In the genomic region with DNA sequence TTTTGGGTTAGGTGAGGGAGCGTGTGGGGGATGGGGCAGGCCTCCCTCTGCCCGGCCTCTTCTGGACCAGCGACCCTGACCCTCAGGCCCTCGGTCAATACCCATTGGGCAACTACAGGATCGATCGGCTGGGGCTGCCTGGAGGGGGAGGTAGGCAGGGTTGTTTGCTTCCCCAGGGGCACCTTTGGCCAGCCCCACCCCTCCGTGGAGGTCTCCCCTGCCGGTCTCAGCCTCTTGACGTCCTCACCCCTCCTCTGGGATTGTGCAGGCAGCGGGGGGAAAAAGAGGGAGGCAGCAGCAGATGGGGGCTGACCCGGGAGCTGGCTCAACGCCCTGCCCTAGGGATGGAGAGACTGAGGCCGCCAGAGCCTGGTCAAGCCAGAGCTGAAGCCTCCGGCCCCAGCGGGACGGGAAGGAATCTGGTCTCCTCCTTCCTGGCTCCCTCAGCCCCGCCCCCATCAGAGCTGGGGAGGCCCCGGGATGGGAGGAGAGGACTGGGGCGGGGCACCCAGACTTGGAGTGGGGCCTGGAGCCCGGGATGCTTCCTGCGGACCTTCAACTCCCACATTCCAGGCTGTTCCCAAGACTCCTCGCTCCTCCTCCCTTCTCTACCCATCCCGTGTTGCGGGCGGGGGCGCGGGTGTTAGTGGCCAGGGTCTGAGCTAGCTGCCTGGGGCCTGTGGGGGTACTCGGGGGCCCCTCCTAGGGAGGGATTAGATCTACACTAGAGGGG, we compare ENCODE assay signal across 8 cellular contexts. TPM values are rescaled to one million over a fixed set of nuclear protein-coding genes. Genes with fewer than 3 reads are reported as not detected.
DNase-seq lines count a peak whose midpoint lies in the region; ATAC-seq, FAIRE-seq and TF ChIP-seq lines count a peak whose summit lies in the region.
"Had no signal": no experiment of that assay in that cellular context is flagged by ENCODE, and none has a peak within 500 bp of the region (broad histone marks: within the 10 kb centered on the region; RNA-seq: fewer than 3 reads in every experiment).

No MANE protein-coding gene starts in this region.

- 0 out of 2 replicates have a peak overlapping the region, but pooled peaks have one; percentile 81 for H2BK15ac ChIP-seq in H1 (ENCODE audit: low read length)

- peak overlapping the region; percentile 44 to 86 for H3K4me2 ChIP-seq in H1 (ENCODE audit: insufficient read depth in 1 of 2, low read depth in 2 of 2, low read length in 2 of 2)

- 0 out of 2 replicates have a peak, but pooled peaks cover 3% of the 10 kb centered on the region for H3K23me2 ChIP-seq in H1 (ENCODE audit: low read depth, low read length)

- no peak overlapping the region for H2BK120ac ChIP-seq in H1 (replicated peaks; ENCODE audit: low read depth, low read length)

- no peaks in the 10 kb centered on the region; a peak in 1 of 7 replicates for H3K27me3 ChIP-seq in H1 (replicated peaks in 1 of 4; ENCODE audit: control insufficient read depth in 3 of 4, extremely low read depth in 1 of 4, insufficient read depth in 3 of 4, low read length in 3 of 4)
- H3K27me3 ChIP-seq in upper lobe of right lung, result no peaks in the 10 kb centered on the region

- H4K20me1 ChIP-seq in H1 (replicated peaks in 1 of 2; ENCODE audit: control insufficient read depth in 1 of 2, insufficient read depth in 2 of 2, low read length in 2 of 2), result no peaks in the 10 kb centered on the region

- 4% methylated on average over 18 of the region's 28 CpGs; no CpG with 5 or more reads in 1 of the 2 experiments for WGBS in H1 (ENCODE audit: extremely low coverage in 1 of 2, insufficient coverage in 1 of 2, insufficient read length in 1 of 2, insufficient replicate concordance in 2 of 2, low coverage in 1 of 2, low lambda C conversion rate in 2 of 2, missing lambda C conversion rate in 1 of 2), 2 experiments

- no peak overlapping the region for H2AK5ac ChIP-seq in H1 (ENCODE audit: low read depth, low read length)

- peak in 1 of 2 experiments; percentile 58; a peak in 1 of 3 replicates for TF ChIP-seq POLR2A in H1 (IDR thresholded peaks at IDR 0.05; ENCODE audit: control extremely low read depth in 1 of 2, low read depth in 2 of 2, low read length in 2 of 2)

- peak overlapping the region; percentile 63 for H3K56ac ChIP-seq in H1 (replicated peaks; ENCODE audit: insufficient read length, low read depth, low read length)

- TF ChIP-seq CTCF in H1 (IDR thresholded peaks at IDR 0.05; ENCODE audit: control extremely low read depth in 1 of 3, insufficient read depth in 1 of 3, low read depth in 1 of 3, low read length in 3 of 3) (no peak), upper lobe of right lung (IDR thresholded peaks at IDR 0.05) (no peak)

- H3K79me1 ChIP-seq in H1 (ENCODE audit: low read depth, low read length), result no peaks in the 10 kb centered on the region

- H3K9ac ChIP-seq in H1 (replicated peaks in 1 of 4; ENCODE audit: extremely low read depth in 1 of 4, low read depth in 3 of 4, low read length in 3 of 4), result peak overlapping the region in 2 of 4 experiments; percentile 34 to 44; a peak in 2 of 7 replicates

- DNase-seq in NCI-H226, result peak; percentile 91
- DNase-seq in H1 (ENCODE audit: low read depth in 1 of 2, low spot score in 2 of 2), result peak; percentile 77 to 88
- DNase-seq in medulla oblongata (ENCODE audit: extremely low spot score), result peak; percentile 78
- peak; percentile 94 for DNase-seq in upper lobe of right lung
- no peak for DNase-seq in NCI-H1105 (lab: John Stamatoyannopoulos, UW)
- no peak for DNase-seq in activated naive CD4-positive, alpha-beta T cell treated with anti-CD3 and anti-CD28 coated beads, Interleukin-2, amount 50 U/mL, for 72 hours (ENCODE audit: low spot score in 2 of 2)

- H3K36me3 Mint-ChIP-seq in activated naive CD4-positive, alpha-beta T cell treated with anti-CD3 and anti-CD28 coated beads, Interleukin-2, amount 50 U/mL, for 72 hours, result no peaks in the 10 kb centered on the region

- H3K14ac ChIP-seq in H1 (ENCODE audit: insufficient read length), result no peak overlapping the region

- peak overlapping the region; percentile 41 for H3K18ac ChIP-seq in H1 (ENCODE audit: extremely low read depth, low read length)

- H4K91ac ChIP-seq in H1 (replicated peaks; ENCODE audit: insufficient read length, low read length), result peak overlapping the region; percentile 92

- intact Hi-C loops in upper lobe of right lung (cut with DNase I), result no loop called here

- peak in 1 of 2 experiments; percentile 92; a peak in 1 of 3 replicates for TF ChIP-seq EP300 in H1 (IDR thresholded peaks at IDR 0.05; ENCODE audit: borderline replicate concordance in 1 of 2, low read depth in 2 of 2, low read length in 2 of 2)

- H3K27ac Mint-ChIP-seq in activated naive CD4-positive, alpha-beta T cell treated with anti-CD3 and anti-CD28 coated beads, Interleukin-2, amount 50 U/mL, for 72 hours, result peak overlapping the region in 1 of 2 donors; percentile 54

- CTCF ChIA-PET in H1 (lab: Charles Lee; ENCODE audit: partially characterized antibody), result interaction anchor here (0.8 to 16.8 kb wide), 9 partner anchors 12 to 90 kb away, joined by 3 to 1347 read pairs (median 6); a partner anchor contains a TSS

- H3K9me3 ChIP-seq in H1 (ENCODE audit: insufficient read depth in 2 of 2, low read depth in 1 of 2, low read length in 1 of 2) (no peaks in the 10 kb centered on the region), upper lobe of right lung (no peaks in the 10 kb centered on the region)

- ATAC-seq in upper lobe of right lung (peak; percentile 82), HG02981 (IDR thresholded peaks at IDR 0.05; ENCODE audit: unreplicated experiment) (no peak)
- ATAC-seq in activated naive CD4-positive, alpha-beta T cell treated with anti-CD3 and anti-CD28 coated beads, Interleukin-2, amount 50 U/mL, for 72 hours, result no peak

- H3K79me2 ChIP-seq in H1 (ENCODE audit: control insufficient read depth in 1 of 2, insufficient read depth in 2 of 2, low read length in 2 of 2), result no peaks in the 10 kb centered on the region

- H3K9me3 Mint-ChIP-seq in activated naive CD4-positive, alpha-beta T cell treated with anti-CD3 and anti-CD28 coated beads, Interleukin-2, amount 50 U/mL, for 72 hours, result no peaks in the 10 kb centered on the region

- H2BK5ac ChIP-seq in H1 (ENCODE audit: low read depth, low read length), result peak overlapping the region; percentile 92; the same call in 1 of the 2 replicates

- peak overlapping the region; percentile 94 for H2BK12ac ChIP-seq in H1 (ENCODE audit: low read depth, low read length)

- peak overlapping the region; percentile 88 for H4K8ac ChIP-seq in H1 (ENCODE audit: extremely low read depth, insufficient read depth, low read length)

- TF ChIP-seq RAD21 in H1 (IDR thresholded peaks at IDR 0.05 in 1 of 2, conservative IDR thresholded peaks at IDR 0.05 in 1 of 2; ENCODE audit: low read depth in 2 of 2, low read length in 2 of 2), result 0 out of 4 replicates have a peak, but pooled peaks of 1 of the 2 experiments have one; percentile 1

- peak overlapping the region; percentile 25 for H3K4ac ChIP-seq in H1 (replicated peaks; ENCODE audit: insufficient read length, low read depth, low read length)

- H3K23ac ChIP-seq in H1 (ENCODE audit: insufficient read length), result no peak overlapping the region

- H2AFZ ChIP-seq in H1 (ENCODE audit: low read length), result peak overlapping the region; percentile 55; the same call in 1 of the 2 replicates

- H3K27ac ChIP-seq in H1 (ENCODE audit: low read depth, low read length), result peak overlapping the region; percentile 72
- peak overlapping the region; percentile 92 for H3K27ac ChIP-seq in upper lobe of right lung

- H2BK20ac ChIP-seq in H1 (ENCODE audit: low read length), result peak overlapping the region; percentile 75; the same call in 1 of the 2 replicates

- POLR2A ChIA-PET in H1 (lab: Charles Lee; ENCODE audit: partially characterized antibody), result interaction anchor here (1.0 to 13.2 kb wide), 4 partner anchors 12 to 42 kb away, joined by 3 to 198 read pairs (median 13); a partner anchor contains a TSS

- H3K4me3 ChIP-seq in H1 (ENCODE audit: extremely low read depth in 1 of 4, insufficient read depth in 2 of 4, low read depth in 3 of 4, low read length in 4 of 4), result peak overlapping the region in 3 of 4 experiments; percentile 15 to 57 (median 24); a peak in 7 of 8 replicates
- peak overlapping the region; percentile 29 for H3K4me3 ChIP-seq in upper lobe of right lung

- H4K5ac ChIP-seq in H1 (ENCODE audit: insufficient read length, low read depth, low read length), result peak overlapping the region; percentile 68

- peaks cover 5 to 17% (median 11%) of the 10 kb centered on the region in 4 experiments for H3K4me1 ChIP-seq in H1 (replicated peaks in 1 of 4; ENCODE audit: control insufficient read depth in 3 of 4, insufficient read depth in 4 of 4, low read length in 3 of 4)
- H3K4me1 ChIP-seq in upper lobe of right lung, result peaks cover 60% of the 10 kb centered on the region

- no peak for FAIRE-seq in H1 (lab: Jason Lieb, UNC)

- no peaks in the 10 kb centered on the region for H3K36me3 ChIP-seq in H1 (ENCODE audit: control insufficient read depth in 2 of 4, insufficient read depth in 4 of 4, low read length in 3 of 4)
- H3K36me3 ChIP-seq in upper lobe of right lung, result no peaks in the 10 kb centered on the region

RNA-seq across cellular contexts. Expression of a gene that starts 14.4 kb away (rescaled TPM):
- 10.1 and 11.2 TPM in 2 replicates for total RNA-seq in H1 (2021; fragmentation: NEBNext Ultra II Directional; extraction: Animal tissue kit (Norgen Biotek cat#: 25700))
- 8.3 and 15.4 TPM in 2 replicates for polyA plus RNA-seq in H1 (2011; rRNA removed)
- polyA plus RNA-seq in H1 (2011; cell fraction: cytosol; rRNA removed), result 5.3 TPM
- polyA plus RNA-seq in H1 (2011; cell fraction: nucleus; rRNA removed), result 7.8 TPM
- polyA plus RNA-seq in H1 (2012, experiment 1 of 2), result 5.5 to 11.6 TPM (median 10.8 TPM) in 4 replicates
- polyA plus RNA-seq in H1 (2012, experiment 2 of 2), result 8.9 TPM
- polyA plus RNA-seq in H1 (2013, experiment 1 of 2), result 11.0 TPM
- polyA plus RNA-seq in H1 (2013, experiment 2 of 2), result 10.5 TPM
- polyA minus RNA-seq in H1 (2011; rRNA and poly(A)+ RNA removed), result 2.1 and 2.2 TPM in 2 replicates
- 4.3 TPM for polyA minus RNA-seq in H1 (2011; cell fraction: cytosol; rRNA and poly(A)+ RNA removed)
- 5.1 TPM for polyA minus RNA-seq in H1 (2011; cell fraction: nucleus; rRNA and poly(A)+ RNA removed)
- 73.9 TPM for total RNA-seq in upper lobe of right lung
- total RNA-seq in activated naive CD4-positive, alpha-beta T cell treated with anti-CD3 and anti-CD28 coated beads, Interleukin-2, amount 50 U/mL, for 72 hours, result 1 to 10 TPM in 1 of 2 donors, under 1 TPM in 1; 0.09 to 1.9 TPM

RNA-seq across cellular contexts. Expression of a gene that starts 26.7 kb away (rescaled TPM):
- total RNA-seq in H1 (2021; fragmentation: NEBNext Ultra II Directional; extraction: Animal tissue kit (Norgen Biotek cat#: 25700)), result 14.4 and 14.6 TPM in 2 replicates
- 13.5 and 17.4 TPM in 2 replicates for polyA plus RNA-seq in H1 (2011; rRNA removed)
- 11.2 TPM for polyA plus RNA-seq in H1 (2011; cell fraction: cytosol; rRNA removed)
- polyA plus RNA-seq in H1 (2011; cell fraction: nucleus; rRNA removed), result 23.7 TPM
- polyA plus RNA-seq in H1 (2012, experiment 1 of 2), result 7.9 to 13.1 TPM (median 11.6 TPM) in 4 replicates
- 11.4 TPM for polyA plus RNA-seq in H1 (2012, experiment 2 of 2)
- 9.2 TPM for polyA plus RNA-seq in H1 (2013, experiment 1 of 2)
- polyA plus RNA-seq in H1 (2013, experiment 2 of 2), result 9.2 TPM
- polyA minus RNA-seq in H1 (2011; rRNA and poly(A)+ RNA removed), result 6.8 and 7.5 TPM in 2 replicates
- 11.4 TPM for polyA minus RNA-seq in H1 (2011; cell fraction: cytosol; rRNA and poly(A)+ RNA removed)
- 5.0 TPM for polyA minus RNA-seq in H1 (2011; cell fraction: nucleus; rRNA and poly(A)+ RNA removed)
- 17.0 TPM for total RNA-seq in upper lobe of right lung
- total RNA-seq in activated naive CD4-positive, alpha-beta T cell treated with anti-CD3 and anti-CD28 coated beads, Interleukin-2, amount 50 U/mL, for 72 hours, result under 1 TPM; 0.09 to 0.51 TPM

RNA-seq across cellular contexts. Expression of a gene that starts 34.0 kb away (rescaled TPM):
- not detected in 2 replicates for total RNA-seq in H1 (2021; fragmentation: NEBNext Ultra II Directional; extraction: Animal tissue kit (Norgen Biotek cat#: 25700))
- polyA plus RNA-seq in H1 (2011; rRNA removed), result not detected in 2 replicates
- not detected for polyA plus RNA-seq in H1 (2011; cell fraction: cytosol; rRNA removed)
- not detected for polyA plus RNA-seq in H1 (2011; cell fraction: nucleus; rRNA removed)
- polyA plus RNA-seq in H1 (2012, experiment 1 of 2), result not detected in 4 replicates
- not detected for polyA plus RNA-seq in H1 (2012, experiment 2 of 2)
- polyA plus RNA-seq in H1 (2013, experiment 1 of 2), result not detected
- polyA plus RNA-seq in H1 (2013, experiment 2 of 2), result not detected
- polyA minus RNA-seq in H1 (2011; rRNA and poly(A)+ RNA removed), result not detected in 2 replicates
- polyA minus RNA-seq in H1 (2011; cell fraction: cytosol; rRNA and poly(A)+ RNA removed), result not detected
- not detected for polyA minus RNA-seq in H1 (2011; cell fraction: nucleus; rRNA and poly(A)+ RNA removed)
- total RNA-seq in upper lobe of right lung, result 2.5 TPM
- not detected for total RNA-seq in activated naive CD4-positive, alpha-beta T cell treated with anti-CD3 and anti-CD28 coated beads, Interleukin-2, amount 50 U/mL, for 72 hours
- total RNA-seq: T-helper 2 cell treated with Interferon-gamma antibody and Interleukin-4, amounts not matched to agents 100 ng/mL and 5 ng/mL, for 36 hours had no signal

RNA-seq across cellular contexts. Expression of a gene that starts 59.7 kb away (rescaled TPM):
- total RNA-seq in H1 (2021; fragmentation: NEBNext Ultra II Directional; extraction: Animal tissue kit (Norgen Biotek cat#: 25700)), result 1.7 and 1.8 TPM in 2 replicates
- polyA plus RNA-seq in H1 (2011; rRNA removed), result 5.5 and 8.0 TPM in 2 replicates
- 5.4 TPM for polyA plus RNA-seq in H1 (2011; cell fraction: cytosol; rRNA removed)
- 11.5 TPM for polyA plus RNA-seq in H1 (2011; cell fraction: nucleus; rRNA removed)
- 1.7 to 3.1 TPM (median 2.6 TPM) in 4 replicates for polyA plus RNA-seq in H1 (2012, experiment 1 of 2)
- 1.5 TPM for polyA plus RNA-seq in H1 (2012, experiment 2 of 2)
- polyA plus RNA-seq in H1 (2013, experiment 1 of 2), result 2.4 TPM
- polyA plus RNA-seq in H1 (2013, experiment 2 of 2), result 2.8 TPM
- 1.3 and 1.6 TPM in 2 replicates for polyA minus RNA-seq in H1 (2011; rRNA and poly(A)+ RNA removed)
- 6.8 TPM for polyA minus RNA-seq in H1 (2011; cell fraction: cytosol; rRNA and poly(A)+ RNA removed)
- polyA minus RNA-seq in H1 (2011; cell fraction: nucleus; rRNA and poly(A)+ RNA removed), result 4.9 TPM
- 53.5 TPM for total RNA-seq in upper lobe of right lung
- 100 to 1,000 TPM in 1 of 2 donors, 10 to 100 TPM in 1; 88.7 to 169 TPM for total RNA-seq in activated naive CD4-positive, alpha-beta T cell treated with anti-CD3 and anti-CD28 coated beads, Interleukin-2, amount 50 U/mL, for 72 hours

Comparison
In these comparisons a context has a peak if more than half of its experiments do, and no peak if none do; other contexts are left out.
1. DNase-seq: peak in NCI-H226 (single experiment), H1 (2 of 2), medulla oblongata (single experiment) and upper lobe of right lung (single experiment); none in NCI-H1105 (single experiment) and activated naive CD4-positive, alpha-beta T cell treated with anti-CD3 and anti-CD28 coated beads, Interleukin-2, amount 50 U/mL, for 72 hours (0 of 2).
2. RNA of a gene that starts 26.7 kb away (total RNA-seq): 17.0 TPM in upper lobe of right lung (single experiment) and 14.4 to 14.6 TPM in H1; 0.09 to 0.51 TPM in activated naive CD4-positive, alpha-beta T cell treated with anti-CD3 and anti-CD28 coated beads, Interleukin-2, amount 50 U/mL, for 72 hours; every median in the first group is over 10 times any median in the second.